ENCODE assay signal across 28 cellular contexts in genomic region chr12:101108130-101108529, GRCh38.
A peak's percentile ranks its signal among the peaks of the same experiment; 100 is the strongest.
DNase-seq lines count a peak whose midpoint lies in the region; ATAC-seq and TF ChIP-seq lines count a peak whose summit lies in the region.
"Had no signal": no experiment of that assay in that cellular context is flagged by ENCODE, and none has a peak within 500 bp of the region (broad histone marks: within the 10 kb centered on the region; RNA-seq: fewer than 3 reads in every experiment).

No MANE protein-coding gene starts in this region.

- no peak overlapping the region for H3K14ac ChIP-seq in trophoblast cell (ENCODE audit: low read length)

- H3K4me1 ChIP-seq in OCI-LY1 (ENCODE audit: insufficient read depth, low read length, severe bottlenecking) (no peaks in the 10 kb centered on the region), trophoblast cell (ENCODE audit: control insufficient read depth in 1 of 2, insufficient read depth in 2 of 2, low read length in 2 of 2) (no peaks in the 10 kb centered on the region)
- H3K4me1 ChIP-seq: BE2C, esophagus squamous epithelium, heart right ventricle, spleen had no signal

- H3K9ac ChIP-seq in OCI-LY1 (ENCODE audit: low read length) (no peak overlapping the region), trophoblast cell (ENCODE audit: low read length) (no peak overlapping the region)

- H3F3A ChIP-seq in OCI-LY1 (ENCODE audit: insufficient read depth, low read length), result no peaks in the 10 kb centered on the region

- H3K27me3 ChIP-seq in OCI-LY1 (ENCODE audit: insufficient read depth, low read length), result no peaks in the 10 kb centered on the region
- H3K27me3 ChIP-seq in trophoblast cell (ENCODE audit: insufficient read depth, low read length), result no peaks in the 10 kb centered on the region
- H3K27me3 ChIP-seq: BE2C, brain microvascular endothelial cell, esophagus squamous epithelium, heart right ventricle, MG63, spleen had no signal

- H3K4me2 ChIP-seq in OCI-LY1 (ENCODE audit: low read length), result no peak overlapping the region
- H3K4me2 ChIP-seq in trophoblast cell (ENCODE audit: low read length), result no peak overlapping the region
- H3K4me2 ChIP-seq: PC-9 had no signal

- no peak overlapping the region for H2BK12ac ChIP-seq in trophoblast cell (ENCODE audit: low read length)

- H2AFZ ChIP-seq in OCI-LY1 (ENCODE audit: low read length) (no peak overlapping the region), trophoblast cell (ENCODE audit: insufficient read depth, low read length, poor library complexity) (no peak overlapping the region)
- H2AFZ ChIP-seq: PC-9 had no signal

- H2AK5ac ChIP-seq in trophoblast cell (ENCODE audit: low read length), result no peak overlapping the region

- H3K23ac ChIP-seq in trophoblast cell (ENCODE audit: low read length), result no peak overlapping the region

- no peaks in the 10 kb centered on the region for H3K36me3 ChIP-seq in OCI-LY1 (ENCODE audit: insufficient read depth, low read length)
- H3K36me3 ChIP-seq in trophoblast cell (ENCODE audit: control insufficient read depth in 1 of 2, insufficient read depth in 2 of 2, low read length in 2 of 2), result no peaks in the 10 kb centered on the region
- H3K36me3 ChIP-seq: BE2C, brain microvascular endothelial cell, esophagus squamous epithelium, heart right ventricle, MG63, spleen had no signal

- H4K20me1 ChIP-seq in OCI-LY1 (ENCODE audit: insufficient read depth, low read length), result no peaks in the 10 kb centered on the region

- H3K4ac ChIP-seq in trophoblast cell (ENCODE audit: low read depth, low read length), result no peak overlapping the region

- H2BK120ac ChIP-seq in trophoblast cell (ENCODE audit: insufficient read depth, low read length, poor library complexity), result no peak overlapping the region

- H3K4me3 ChIP-seq in OCI-LY1 (ENCODE audit: low read depth, low read length, poor library complexity, severe bottlenecking) (no peak overlapping the region), epithelial cell of proximal tubule (ENCODE audit: low read depth, low read length) (no peak overlapping the region), trophoblast cell (ENCODE audit: low read depth, low read length) (no peak overlapping the region)
- H3K4me3 ChIP-seq: esophagus squamous epithelium, heart right ventricle, MG63, PC-9, spleen had no signal

- no peak overlapping the region for H4K12ac ChIP-seq in trophoblast cell (ENCODE audit: low read depth, low read length)

- H3K79me2 ChIP-seq in OCI-LY1 (ENCODE audit: insufficient read depth, low read length) (no peaks in the 10 kb centered on the region), trophoblast cell (ENCODE audit: control insufficient read depth, insufficient read depth, low read length, poor library complexity) (no peaks in the 10 kb centered on the region)

- no peaks in the 10 kb centered on the region for H3K9me2 ChIP-seq in OCI-LY1 (ENCODE audit: low read depth, low read length)

- no peak overlapping the region for H4K8ac ChIP-seq in trophoblast cell (ENCODE audit: low read depth, low read length)

- no CpG with 5 or more reads among the region's 5 CpGs for WGBS in trophoblast cell (ENCODE audit: extremely low coverage, insufficient coverage, insufficient read length)

- peak; percentile 14 for DNase-seq in HT-29 (ENCODE audit: low spot score)
- DNase-seq in epithelial cell of proximal tubule (ENCODE audit: low read depth), result no peak
- DNase-seq in trophoblast cell, result no peak
- DNase-seq: activated CD4-positive, alpha-beta T cell treated with anti-CD3 and anti-CD28 coated beads for 1 hour; activated CD8-positive, alpha-beta memory T cell treated with anti-CD3 and anti-CD28 coated beads, Interleukin-2, amount 50 U/mL, for 48 hours; activated CD8-positive, alpha-beta T cell treated with anti-CD3 and anti-CD28 coated beads for 36 hours; activated naive CD4-positive, alpha-beta T cell treated with anti-CD3 and anti-CD28 coated beads, Interleukin-2, amount 10 ng/mL, durations not matched to agents 7 days and 5 days; amniotic stem cell; BE2C; brain microvascular endothelial cell; esophagus squamous epithelium; foreskin melanocyte; heart right ventricle; MG63; NCI-H2029; NCI-H446; PC-9; right cardiac atrium; Right ventricle myocardium superior; spleen; stimulated activated CD4-positive, alpha-beta T cell treated with anti-CD3 and anti-CD28 coated beads, Interleukin-2, amount 100 ng/mL, for 24 hours; stimulated activated naive CD8-positive, alpha-beta T cell treated with anti-CD3 and anti-CD28 coated beads, Interleukin-15, Interleukin-2, amounts not matched to agents 100 U/mL and 50 U/mL, for 24 hours; T-helper 2 cell had no signal

- H3K9me3 ChIP-seq in OCI-LY1 (ENCODE audit: low read length) (no peaks in the 10 kb centered on the region), trophoblast cell (ENCODE audit: insufficient read depth, low read depth, low read length) (no peaks in the 10 kb centered on the region)
- H3K9me3 ChIP-seq: BE2C, esophagus squamous epithelium, MG63 had no signal

- TF ChIP-seq CTCF in C4-2B (conservative IDR thresholded peaks at IDR 0.05), result peak; percentile 28
- TF ChIP-seq CTCF in OCI-LY1 (IDR thresholded peaks at IDR 0.05; ENCODE audit: low read length), result peak; percentile 17; the same call in 1 of the 2 replicates
- TF ChIP-seq CTCF in epithelial cell of proximal tubule (conservative IDR thresholded peaks at IDR 0.05; ENCODE audit: low read depth, low read length), result peak; percentile 5

- no peaks in the 10 kb centered on the region for H3K79me1 ChIP-seq in trophoblast cell (ENCODE audit: low read length)

- H4K91ac ChIP-seq in trophoblast cell (ENCODE audit: low read depth, low read length), result no peak overlapping the region

- H3K27ac ChIP-seq in C4-2B (no peak overlapping the region), OCI-LY1 (ENCODE audit: low read depth, low read length, poor library complexity, severe bottlenecking) (no peak overlapping the region), trophoblast cell (ENCODE audit: low read depth, low read length) (no peak overlapping the region)
- H3K27ac ChIP-seq: brain microvascular endothelial cell, esophagus squamous epithelium, heart right ventricle, PC-9, spleen had no signal

- no peak for ATAC-seq in GM21390 (IDR thresholded peaks at IDR 0.05; ENCODE audit: unreplicated experiment)
- no peak for ATAC-seq in HG03280 (IDR thresholded peaks at IDR 0.05; ENCODE audit: unreplicated experiment)
- ATAC-seq: activated CD8-positive, alpha-beta T cell treated with anti-CD3 and anti-CD28 coated beads for 36 hours; heart right ventricle; right cardiac atrium; SK-N-SH treated with all-trans-retinoic acid at 6 μM for 48 hours; stimulated activated naive CD8-positive, alpha-beta T cell treated with anti-CD3 and anti-CD28 coated beads, Interleukin-15, Interleukin-2, amounts not matched to agents 100 U/mL and 50 U/mL, for 24 hours had no signal

- H2BK5ac ChIP-seq in trophoblast cell (ENCODE audit: low read depth, low read length, poor library complexity), result no peak overlapping the region

- H3K18ac ChIP-seq in trophoblast cell (ENCODE audit: low read length), result no peak overlapping the region
